ENCODE assay signal across 8 cellular contexts in the genomic region with DNA sequence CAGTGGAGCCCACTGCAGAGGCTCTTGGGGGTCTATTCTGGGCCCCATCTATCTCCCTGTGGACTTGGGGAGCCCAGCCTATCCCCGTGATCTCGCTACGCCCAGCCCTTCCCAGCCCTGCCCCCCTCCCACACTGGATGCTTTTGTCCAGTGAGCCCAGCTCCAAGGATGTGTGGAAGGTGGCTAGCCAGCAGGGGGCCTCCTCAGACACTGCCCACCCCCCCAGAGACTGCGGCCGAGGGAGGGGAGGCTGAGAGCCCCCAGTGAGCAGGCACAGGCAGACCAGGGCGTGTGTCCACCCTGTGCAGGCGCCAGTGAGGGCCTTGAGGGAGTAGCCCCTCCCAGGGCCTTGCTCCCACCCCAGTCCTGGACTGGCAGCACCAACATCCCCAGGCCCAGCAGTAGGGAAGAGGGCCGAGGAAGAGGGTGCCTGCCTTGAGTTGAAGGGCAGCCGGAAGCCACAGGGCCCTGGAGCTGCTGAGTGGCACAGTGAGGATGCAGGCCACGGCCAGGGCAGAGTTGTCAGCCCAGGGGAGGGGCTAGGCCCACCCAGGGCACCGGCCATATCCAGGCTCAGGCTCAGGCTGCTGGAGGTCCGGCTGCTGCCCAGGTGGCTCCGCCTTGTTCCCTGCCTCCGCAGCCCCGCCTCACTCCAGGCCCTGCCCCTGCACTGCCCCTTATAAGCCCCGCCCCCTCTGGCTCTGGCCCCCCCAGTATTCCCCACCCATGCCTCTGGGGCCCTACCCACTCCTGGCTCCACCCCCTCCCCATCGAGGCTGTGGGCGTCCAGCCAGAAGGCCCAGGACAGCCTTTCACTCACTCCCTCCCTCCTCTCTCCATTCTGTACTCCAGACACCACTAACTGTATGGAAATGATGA.
DNase-seq lines count a peak whose midpoint lies in the region; ATAC-seq and TF ChIP-seq lines count a peak whose summit lies in the region.

No MANE protein-coding gene starts in this region.

- TF ChIP-seq CTCF in GM12864 (IDR thresholded peaks at IDR 0.05; ENCODE audit: low read depth, low read length, missing control alignments) (peak; percentile 31), OCI-LY3 (IDR thresholded peaks at IDR 0.05; ENCODE audit: low read depth, low read length) (peak; percentile 35), fibroblast of pulmonary artery (IDR thresholded peaks at IDR 0.05; ENCODE audit: low read length, missing control alignments) (peak; percentile 25)

- H3K4me2 ChIP-seq in OCI-LY3 (ENCODE audit: low read length), result no peak overlapping the region

- H3K9ac ChIP-seq in OCI-LY3 (ENCODE audit: low read length), result no peak overlapping the region

- DNase-seq in GM12864 (ENCODE audit: low read depth), result no peak
- DNase-seq in fibroblast of pulmonary artery (ENCODE audit: low read depth), result peak; percentile 22
- peak; percentile 25 for DNase-seq in putamen (ENCODE audit: low spot score)
- no peak for DNase-seq in effector memory CD4-positive, alpha-beta T cell
- DNase-seq in KG1 (lab: John Stamatoyannopoulos, UW), result no peak

- H3K36me3 ChIP-seq in OCI-LY3 (replicated peaks; ENCODE audit: low read depth, low read length), result no peaks in the 10 kb centered on the region
- no peaks in the 10 kb centered on the region for H3K36me3 ChIP-seq in effector memory CD4-positive, alpha-beta T cell (ENCODE audit: control insufficient read depth, insufficient read depth, low read length)

- H3K4me3 ChIP-seq in GM12864 (ENCODE audit: low read depth, low read length) (no peak overlapping the region), OCI-LY3 (ENCODE audit: low read length) (no peak overlapping the region), fibroblast of pulmonary artery (replicated peaks; ENCODE audit: low read depth, low read length) (no peak overlapping the region)
- H3K4me3 ChIP-seq in effector memory CD4-positive, alpha-beta T cell (ENCODE audit: insufficient read depth, low read depth, low read length, poor library complexity, severe bottlenecking), result no peak overlapping the region

- no peaks in the 10 kb centered on the region for H3K9me3 ChIP-seq in OCI-LY3 (ENCODE audit: insufficient read depth, low read length)
- no peaks in the 10 kb centered on the region for H3K9me3 ChIP-seq in effector memory CD4-positive, alpha-beta T cell (ENCODE audit: control insufficient read depth, low read length)

- no peaks in the 10 kb centered on the region for H3K79me2 ChIP-seq in OCI-LY3 (ENCODE audit: low read length)

- no peaks in the 10 kb centered on the region for H4K20me1 ChIP-seq in OCI-LY3 (ENCODE audit: insufficient read depth, low read length)

- no peaks in the 10 kb centered on the region for H3K4me1 ChIP-seq in OCI-LY3 (ENCODE audit: low read length)
- peaks cover 3% of the 10 kb centered on the region for H3K4me1 ChIP-seq in effector memory CD4-positive, alpha-beta T cell (ENCODE audit: control insufficient read depth, insufficient read depth, low read length, poor library complexity, severe bottlenecking)

- H3K27me3 ChIP-seq in OCI-LY3 (ENCODE audit: low read depth, low read length), result no peaks in the 10 kb centered on the region
- H3K27me3 ChIP-seq in effector memory CD4-positive, alpha-beta T cell (replicated peaks; ENCODE audit: control insufficient read depth, insufficient read depth, low read length, poor library complexity, severe bottlenecking), result no peaks in the 10 kb centered on the region

- H2AFZ ChIP-seq in OCI-LY3 (ENCODE audit: low read depth, low read length), result no peak overlapping the region

- no peak for ATAC-seq in HG03520 (IDR thresholded peaks at IDR 0.05; ENCODE audit: unreplicated experiment)
- no peak for ATAC-seq in GM21447 (IDR thresholded peaks at IDR 0.05; ENCODE audit: unreplicated experiment)

- H3K27ac ChIP-seq in OCI-LY3 (ENCODE audit: low read length), result no peak overlapping the region
- no peak overlapping the region for H3K27ac ChIP-seq in effector memory CD4-positive, alpha-beta T cell (ENCODE audit: insufficient read depth, low read length, poor library complexity, severe bottlenecking)

Comparison
In these comparisons a context has a peak if more than half of its experiments do, and no peak if none do; other contexts are left out.
1. DNase-seq: peak in fibroblast of pulmonary artery (single experiment) and putamen (single experiment); none in GM12864 (single experiment), effector memory CD4-positive, alpha-beta T cell (0 of 3) and KG1 (single experiment).
2. Peak in every context shown above with its lines, with median percentiles within 50 percentile points of each other: CTCF ChIP-seq.